In the genomic region with DNA sequence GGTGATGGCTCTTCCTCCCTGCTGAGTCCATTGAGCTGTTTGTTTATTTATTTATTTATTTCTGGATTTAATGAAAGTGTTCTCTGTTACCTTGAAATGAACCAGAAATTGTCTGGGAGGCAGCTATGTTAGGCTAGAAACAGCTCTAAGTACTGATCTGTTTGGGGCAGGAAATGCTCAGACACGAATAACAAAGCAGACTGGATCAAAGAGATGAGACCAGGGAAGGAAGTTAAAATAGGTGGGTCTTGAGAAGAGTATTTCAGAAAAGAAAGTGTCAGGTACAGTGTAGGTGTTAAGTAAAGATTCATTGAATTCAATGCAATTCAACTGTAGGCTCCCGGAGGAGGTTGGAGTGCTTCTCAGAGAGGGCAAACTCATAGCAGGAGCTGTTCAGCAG, we compare ENCODE assay signal across 28 cellular contexts.
DNase-seq lines count a peak whose midpoint lies in the region; ATAC-seq, FAIRE-seq and TF ChIP-seq lines count a peak whose summit lies in the region.
"Had no signal": no experiment of that assay in that cellular context is flagged by ENCODE, and none has a peak within 500 bp of the region (broad histone marks: within the 10 kb centered on the region; RNA-seq: fewer than 3 reads in every experiment).

No MANE protein-coding gene starts in this region.

- peaks cover 26% of the 10 kb centered on the region for H3K4me1 Mint-ChIP-seq in activated naive CD4-positive, alpha-beta T cell treated with anti-CD3 and anti-CD28 coated beads, Interleukin-2, amount 50 U/mL, for 24 hours
- H3K4me1 Mint-ChIP-seq in GM23338 = peaks cover 25% of the 10 kb centered on the region

- WGBS in H1 (ENCODE audit: extremely low coverage in 1 of 2, insufficient coverage in 1 of 2, insufficient read length in 1 of 2, insufficient replicate concordance in 2 of 2, low coverage in 1 of 2, low lambda C conversion rate in 2 of 2, missing lambda C conversion rate in 1 of 2), 2 experiments = 69% methylated on average over 2 of the region's 2 CpGs; no CpG with 5 or more reads in 1 of the 2 experiments

- no peaks in the 10 kb centered on the region for H3K27me3 Mint-ChIP-seq in activated naive CD4-positive, alpha-beta T cell treated with anti-CD3 and anti-CD28 coated beads, Interleukin-2, amount 50 U/mL, for 24 hours
- peaks cover 3% of the 10 kb centered on the region for H3K27me3 Mint-ChIP-seq in GM23338 (ENCODE audit: insufficient read depth, low read depth, poor library complexity)

- no peak overlapping the region for H2BK120ac ChIP-seq in H1 (replicated peaks; ENCODE audit: low read depth, low read length)

- CTCF ChIA-PET in H1 (lab: Charles Lee; ENCODE audit: partially characterized antibody) = interaction anchor here (1.2 to 2.7 kb wide), 4 partner anchors 9 to 47 kb away, joined by 3 to 19 read pairs (median 10); no protein-coding TSS in a partner anchor

- H3K4me1 ChIP-seq in GM23338 (ENCODE audit: insufficient read depth) (peaks cover 9% of the 10 kb centered on the region; the same call in 1 of the 2 replicates), H1 (replicated peaks in 1 of 4; ENCODE audit: control insufficient read depth in 3 of 4, insufficient read depth in 4 of 4, low read length in 3 of 4) (peaks cover 0 to 3% (median 3%) of the 10 kb centered on the region in 4 experiments; a peak in 2 of 7 replicates)
- H3K4me1 ChIP-seq: BLaER1, Caco-2 had no signal

- H3K27ac ChIP-seq in GM23338 (ENCODE audit: low read depth) = no peak overlapping the region
- H3K27ac ChIP-seq in H1 (ENCODE audit: low read depth, low read length) = no peak overlapping the region
- H3K27ac ChIP-seq: BLaER1, PC-9, SJCRH30 had no signal

- peak; percentile 66 for ATAC-seq in GM23338
- no peak for ATAC-seq in GM18858 (IDR thresholded peaks at IDR 0.05; ENCODE audit: unreplicated experiment)
- no peak for ATAC-seq in GM18520 (IDR thresholded peaks at IDR 0.05; ENCODE audit: unreplicated experiment)
- ATAC-seq: GM12878, HepG2, Right ventricle myocardium inferior, SK-N-SH treated with all-trans-retinoic acid at 6 μM for 48 hours had no signal

- 0 out of 2 replicates have a peak overlapping the region, but pooled peaks have one; percentile 20 for H2BK12ac ChIP-seq in H1 (ENCODE audit: low read depth, low read length)

- H4K91ac ChIP-seq in H1 (replicated peaks; ENCODE audit: insufficient read length, low read length) = no peak overlapping the region

- POLR2A ChIA-PET in H1 (lab: Charles Lee; ENCODE audit: partially characterized antibody) = interaction anchor here (1.1 kb wide), 1 partner anchor 12 kb away, joined by 3 read pairs; no protein-coding TSS in a partner anchor

- H3K18ac ChIP-seq in H1 (ENCODE audit: extremely low read depth, low read length) = no peak overlapping the region

- TF ChIP-seq POLR2A in H1 (IDR thresholded peaks at IDR 0.05; ENCODE audit: control extremely low read depth in 1 of 2, low read depth in 2 of 2, low read length in 2 of 2) = no peak

- H3K27ac Mint-ChIP-seq in activated naive CD4-positive, alpha-beta T cell treated with anti-CD3 and anti-CD28 coated beads, Interleukin-2, amount 50 U/mL, for 24 hours = peak overlapping the region; percentile 33
- no peak overlapping the region for H3K27ac Mint-ChIP-seq in GM23338

- H3K36me3 Mint-ChIP-seq in activated naive CD4-positive, alpha-beta T cell treated with anti-CD3 and anti-CD28 coated beads, Interleukin-2, amount 50 U/mL, for 24 hours = no peaks in the 10 kb centered on the region
- H3K36me3 Mint-ChIP-seq in GM23338 (ENCODE audit: low read depth) = no peaks in the 10 kb centered on the region
- H3K36me3 Mint-ChIP-seq: CD4-positive, alpha-beta memory T cell had no signal

- H3K4ac ChIP-seq in H1 (replicated peaks; ENCODE audit: insufficient read length, low read depth, low read length) = no peak overlapping the region

- no peak overlapping the region for H2BK5ac ChIP-seq in H1 (ENCODE audit: low read depth, low read length)

- no peaks in the 10 kb centered on the region for H4K20me1 ChIP-seq in GM23338 (replicated peaks; ENCODE audit: insufficient read depth)
- no peaks in the 10 kb centered on the region for H4K20me1 ChIP-seq in H1 (replicated peaks in 1 of 2; ENCODE audit: control insufficient read depth in 1 of 2, insufficient read depth in 2 of 2, low read length in 2 of 2)
- H4K20me1 ChIP-seq: BLaER1 had no signal

- no peaks in the 10 kb centered on the region for H3K9me3 ChIP-seq in H1 (ENCODE audit: insufficient read depth in 2 of 2, low read depth in 1 of 2, low read length in 1 of 2)
- H3K9me3 ChIP-seq: BLaER1, Caco-2, MG63, SJCRH30 had no signal

- H2BK20ac ChIP-seq in H1 (ENCODE audit: low read length) = no peak overlapping the region

- H3K79me2 ChIP-seq in GM23338 (replicated peaks; ENCODE audit: insufficient read depth) (no peaks in the 10 kb centered on the region), H1 (ENCODE audit: control insufficient read depth in 1 of 2, insufficient read depth in 2 of 2, low read length in 2 of 2) (no peaks in the 10 kb centered on the region)

- no peak overlapping the region for H3K23ac ChIP-seq in H1 (ENCODE audit: insufficient read length)

- H3K27me3 ChIP-seq in GM23338 (ENCODE audit: insufficient read depth) = no peaks in the 10 kb centered on the region
- no peaks in the 10 kb centered on the region for H3K27me3 ChIP-seq in H1 (replicated peaks in 1 of 4; ENCODE audit: control insufficient read depth in 3 of 4, extremely low read depth in 1 of 4, insufficient read depth in 3 of 4, low read length in 3 of 4)
- H3K27me3 ChIP-seq: BLaER1, MG63, SJCRH30 had no signal

- no peak overlapping the region for H2AFZ ChIP-seq in GM23338
- H2AFZ ChIP-seq in H1 (ENCODE audit: low read length) = no peak overlapping the region
- H2AFZ ChIP-seq: PC-9 had no signal

- no peaks in the 10 kb centered on the region for H3F3A ChIP-seq in GM23338 (replicated peaks; ENCODE audit: low read depth)

- H3K79me1 ChIP-seq in H1 (ENCODE audit: low read depth, low read length) = no peaks in the 10 kb centered on the region

- no peak for TF ChIP-seq RAD21 in H1 (IDR thresholded peaks at IDR 0.05 in 1 of 2, conservative IDR thresholded peaks at IDR 0.05 in 1 of 2; ENCODE audit: low read depth in 2 of 2, low read length in 2 of 2)

- no peaks in the 10 kb centered on the region for H3K23me2 ChIP-seq in H1 (ENCODE audit: low read depth, low read length)

- no peak for DNase-seq in activated naive CD4-positive, alpha-beta T cell treated with Interleukin-2 at 50 U/mL for 16 hours
- DNase-seq in GM23338 (ENCODE audit: low spot score) (peak; percentile 62), H1 (ENCODE audit: low read depth in 1 of 2, low spot score in 2 of 2) (no peak), NCI-H1092 treated with DMSO at 0.1 percent for 48 hours (lab: John Stamatoyannopoulos, UW) (no peak)
- DNase-seq: Caco-2; GDM1; KBM-7; MG63; NCI-H1694; NCI-H2029 treated with DMSO at 0.1 percent for 48 hours; NCI-H446 treated with DMSO at 0.1 percent for 48 hours; NCI-H526; NCI-H82; NK-92 treated with Interleukin-12 subunit alpha and Interleukin-12 subunit beta, amount 100 ng/mL, for 24 hours; PC-9; SJCRH30 had no signal

- TF ChIP-seq EP300 in H1 (IDR thresholded peaks at IDR 0.05; ENCODE audit: borderline replicate concordance in 1 of 2, low read depth in 2 of 2, low read length in 2 of 2) = no peak

- H3K4me3 ChIP-seq in GM23338 (no peak overlapping the region), H1 (ENCODE audit: extremely low read depth in 1 of 4, insufficient read depth in 2 of 4, low read depth in 3 of 4, low read length in 4 of 4) (no peak overlapping the region)
- H3K4me3 ChIP-seq: BLaER1, GM12878, MG63, PC-9, SJCRH30 had no signal

- H3K9me2 ChIP-seq in GM23338 (ENCODE audit: insufficient read depth) = peaks cover 22% of the 10 kb centered on the region

- TF ChIP-seq CTCF in GM23338 (conservative IDR thresholded peaks at IDR 0.05; ENCODE audit: low read depth in 2 of 2) (no peak), H1 (IDR thresholded peaks at IDR 0.05; ENCODE audit: control extremely low read depth in 1 of 3, insufficient read depth in 1 of 3, low read depth in 1 of 3, low read length in 3 of 3) (no peak)

- H2AK5ac ChIP-seq in H1 (ENCODE audit: low read depth, low read length) = no peak overlapping the region

- H3K56ac ChIP-seq in H1 (replicated peaks; ENCODE audit: insufficient read length, low read depth, low read length) = no peak overlapping the region

- H3K4me2 ChIP-seq in GM23338 (peak overlapping the region; percentile 46; the same call in 1 of the 2 replicates), H1 (ENCODE audit: insufficient read depth in 1 of 2, low read depth in 2 of 2, low read length in 2 of 2) (no peak overlapping the region)
- H3K4me2 ChIP-seq: BLaER1, PC-9 had no signal

- no peak overlapping the region for H3K14ac ChIP-seq in H1 (ENCODE audit: insufficient read length)

- H2BK15ac ChIP-seq in H1 (ENCODE audit: low read length) = no peak overlapping the region

- FAIRE-seq in H1 (lab: Jason Lieb, UNC) = no peak
- FAIRE-seq: A204.1, GM12878, GM19239, H54, HepG2 had no signal

- peak overlapping the region in 1 of 4 experiments; percentile 27; a peak in 1 of 7 replicates for H3K9ac ChIP-seq in H1 (replicated peaks in 1 of 4; ENCODE audit: extremely low read depth in 1 of 4, low read depth in 3 of 4, low read length in 3 of 4)
- H3K9ac ChIP-seq: BLaER1 had no signal

- no peak overlapping the region for H4K5ac ChIP-seq in H1 (ENCODE audit: insufficient read length, low read depth, low read length)

- no peaks in the 10 kb centered on the region for H3K9me3 Mint-ChIP-seq in activated naive CD4-positive, alpha-beta T cell treated with anti-CD3 and anti-CD28 coated beads, Interleukin-2, amount 50 U/mL, for 24 hours
- H3K9me3 Mint-ChIP-seq in GM23338 = no peaks in the 10 kb centered on the region
- H3K9me3 Mint-ChIP-seq: CD4-positive, alpha-beta memory T cell had no signal

- no peak overlapping the region for H3K4me3 Mint-ChIP-seq in activated naive CD4-positive, alpha-beta T cell treated with anti-CD3 and anti-CD28 coated beads, Interleukin-2, amount 50 U/mL, for 24 hours
- no peak overlapping the region for H3K4me3 Mint-ChIP-seq in GM23338

- no peaks in the 10 kb centered on the region for H3K36me3 ChIP-seq in GM23338 (ENCODE audit: insufficient read depth)
- H3K36me3 ChIP-seq in H1 (ENCODE audit: control insufficient read depth in 2 of 4, insufficient read depth in 4 of 4, low read length in 3 of 4) = no peaks in the 10 kb centered on the region
- H3K36me3 ChIP-seq: BLaER1, MG63, SJCRH30 had no signal

- H4K8ac ChIP-seq in H1 (ENCODE audit: extremely low read depth, insufficient read depth, low read length) = no peak overlapping the region

TF ChIP-seq in H1, 55 proteins besides CTCF, POLR2A, EP300 and RAD21 (continues in another document):
- TF ChIP-seq TEAD4 (IDR thresholded peaks at IDR 0.05; ENCODE audit: low read depth, low read length) (no peak), BRCA1 (IDR thresholded peaks at IDR 0.05; ENCODE audit: low read depth, low read length) (no peak), SAP30 (IDR thresholded peaks at IDR 0.05; ENCODE audit: insufficient read depth, insufficient replicate concordance, low read length) (no peak), BCL11A (IDR thresholded peaks at IDR 0.05; ENCODE audit: low read depth in 2 of 2, low read length in 2 of 2) (no peak), EGR1 (IDR thresholded peaks at IDR 0.05; ENCODE audit: borderline replicate concordance, low read depth, low read length) (no peak), JUN (IDR thresholded peaks at IDR 0.05; ENCODE audit: low read depth, low read length) (no peak), TAF7 (optimal IDR thresholded peaks at IDR 0.05; ENCODE audit: borderline replicate concordance, low read depth, low read length) (no peak)
